Comparison of ENCODE assay signal across 27 cellular contexts in genomic region chr13:23515116-23515515, GRCh38.
"Had no signal": no experiment of that assay in that cellular context is flagged by ENCODE, and none has a peak within 500 bp of the region (broad histone marks: within the 10 kb centered on the region; RNA-seq: fewer than 3 reads in every experiment).

No MANE protein-coding gene starts in this region.

- FAIRE-seq: endometrium, frontal cortex, keratinocyte had no signal

- H2AFZ ChIP-seq: neural progenitor cell had no signal

- H3K27me3 Mint-ChIP-seq: type B pancreatic cell had no signal

- H3K9ac ChIP-seq: neural progenitor cell had no signal

- H3K4me3 ChIP-seq: esophagus squamous epithelium, lung, mucosa of descending colon, neural progenitor cell, prostate gland, right atrium auricular region, smooth muscle cell, stomach, thyroid gland had no signal

- H3K27ac Mint-ChIP-seq: effector memory CD8-positive, alpha-beta T cell; memory B cell; natural killer cell treated with Interleukin-12 subunit alpha and Interleukin-12 subunit beta and Interleukin-15 and Interleukin-18, amount 100 ng/mL, for 72 hours; neural progenitor cell; type B pancreatic cell had no signal

- ATAC-seq: effector memory CD8-positive, alpha-beta T cell; left lobe of liver; mucosa of descending colon; natural killer cell treated with Interleukin-12 subunit alpha and Interleukin-12 subunit beta and Interleukin-15 and Interleukin-18, amount 100 ng/mL, for 72 hours; sciatic nerve had no signal

- H3K36me3 Mint-ChIP-seq: memory B cell; naive B cell; natural killer cell treated with Interleukin-12 subunit alpha and Interleukin-12 subunit beta and Interleukin-15 and Interleukin-18, amount 100 ng/mL, for 72 hours; type B pancreatic cell had no signal

- H3K27ac ChIP-seq: esophagus squamous epithelium, neural progenitor cell, prostate gland, right atrium auricular region, stomach, thyroid gland had no signal

- H3K9me3 ChIP-seq: esophagus squamous epithelium, mucosa of descending colon, prostate gland, right atrium auricular region, stomach, thyroid gland had no signal

- H3K4me3 Mint-ChIP-seq: effector memory CD8-positive, alpha-beta T cell; memory B cell; naive B cell; natural killer cell treated with Interleukin-12 subunit alpha and Interleukin-12 subunit beta and Interleukin-15 and Interleukin-18, amount 100 ng/mL, for 72 hours; neural progenitor cell; type B pancreatic cell had no signal

- H3K36me3 ChIP-seq: esophagus squamous epithelium, neural progenitor cell, prostate gland, right atrium auricular region, stomach, thyroid gland had no signal

- H3K4me1 ChIP-seq: prostate gland, stomach, thyroid gland had no signal

- DNase-seq: cortex of kidney; effector memory CD8-positive, alpha-beta T cell; erythroblast; esophagus squamous epithelium; head of caudate nucleus; mucosa of descending colon; naive B cell; stimulated activated CD4-positive, alpha-beta T cell treated with anti-CD3 and anti-CD28 coated beads, Interleukin-12 subunit alpha, Interleukin-12 subunit beta, amount 100 ng/mL, for 4 hours; stimulated activated CD4-positive, alpha-beta T cell treated with anti-CD3 and anti-CD28 coated beads, Interleukin-1b, Interleukin-23, amount 100 ng/mL, for 48 hours; stimulated activated CD4-positive, alpha-beta T cell treated with anti-CD3 and anti-CD28 coated beads, Interleukin-4, amount 100 ng/mL, for 1 hour; stimulated activated CD8-positive, alpha-beta memory T cell treated with anti-CD3 and anti-CD28 coated beads, Interleukin-4, amount 100 ng/mL, for 48 hours; stimulated activated naive CD4-positive, alpha-beta T cell treated with Interleukin-2 at 50 U/mL for 16 hours; stomach; thyroid gland had no signal

- H3K9me3 Mint-ChIP-seq: effector memory CD8-positive, alpha-beta T cell; memory B cell; natural killer cell treated with Interleukin-12 subunit alpha and Interleukin-12 subunit beta and Interleukin-15 and Interleukin-18, amount 100 ng/mL, for 72 hours had no signal

- H3K27me3 ChIP-seq: esophagus squamous epithelium, neural progenitor cell, right atrium auricular region, stomach, thyroid gland had no signal

- H3K4me1 Mint-ChIP-seq: memory B cell, naive B cell had no signal

- H3K4me2 ChIP-seq: neural progenitor cell, smooth muscle cell had no signal
